Comparison of ENCODE assay signal across 25 cellular contexts in genomic region chr2:47295981-47296350, GRCh38.
DNase-seq lines count a peak whose midpoint lies in the region; ATAC-seq and TF ChIP-seq lines count a peak whose summit lies in the region.
"Had no signal": no experiment of that assay in that cellular context is flagged by ENCODE, and none has a peak within 500 bp of the region (broad histone marks: within the 10 kb centered on the region; RNA-seq: fewer than 3 reads in every experiment).

No MANE protein-coding gene starts in this region.

- no peaks in the 10 kb centered on the region for H3K36me3 ChIP-seq in MM.1S (replicated peaks; ENCODE audit: insufficient read depth, low read length)
- H3K36me3 ChIP-seq in neuronal stem cell (replicated peaks in 1 of 2; ENCODE audit: control insufficient read depth in 2 of 2, insufficient read depth in 2 of 2, low read length in 2 of 2), result no peaks in the 10 kb centered on the region
- H3K36me3 ChIP-seq in tibial nerve, result no peaks in the 10 kb centered on the region
- H3K36me3 ChIP-seq: ascending aorta, heart right ventricle had no signal

- no peak overlapping the region for H3K14ac ChIP-seq in neuronal stem cell (ENCODE audit: low read length)

- TF ChIP-seq CTCF in MM.1S (IDR thresholded peaks at IDR 0.05; ENCODE audit: low read length) (no peak), dorsolateral prefrontal cortex (IDR thresholded peaks at IDR 0.05 in 54 of 56, conservative IDR thresholded peaks at IDR 0.05 in 2 of 56; ENCODE audit: low read depth in 1 of 56, partially characterized antibody in 56 of 56) (no peak), tibial nerve (IDR thresholded peaks at IDR 0.05) (no peak)

- H2BK5ac ChIP-seq in neuronal stem cell (ENCODE audit: low read length), result no peak overlapping the region

- H3K36me3 Mint-ChIP-seq in effector memory CD8-positive, alpha-beta T cell (ENCODE audit: insufficient read depth), result peaks cover 2% of the 10 kb centered on the region
- no peaks in the 10 kb centered on the region for H3K36me3 Mint-ChIP-seq in activated naive CD4-positive, alpha-beta T cell treated with anti-CD3 and anti-CD28 coated beads, Interleukin-2, amount 50 U/mL, for 72 hours
- H3K36me3 Mint-ChIP-seq: activated naive CD8-positive, alpha-beta T cell treated with anti-CD3 and anti-CD28 coated beads for 36 hours had no signal

- no peak overlapping the region for H2BK12ac ChIP-seq in neuronal stem cell (ENCODE audit: low read length)

- no peaks in the 10 kb centered on the region for H3K9me3 Mint-ChIP-seq in effector memory CD8-positive, alpha-beta T cell
- H3K9me3 Mint-ChIP-seq in activated naive CD4-positive, alpha-beta T cell treated with anti-CD3 and anti-CD28 coated beads, Interleukin-2, amount 50 U/mL, for 72 hours, result no peaks in the 10 kb centered on the region
- H3K9me3 Mint-ChIP-seq: activated naive CD8-positive, alpha-beta T cell treated with anti-CD3 and anti-CD28 coated beads for 36 hours; stimulated activated naive CD8-positive, alpha-beta T cell treated with anti-CD3 and anti-CD28 coated beads, Interleukin-15, amount 100 ng/mL, for 72 hours had no signal

- no peaks in the 10 kb centered on the region for H3K79me2 ChIP-seq in MM.1S (ENCODE audit: low read length)

- DNase-seq in MM.1S (no peak), dorsolateral prefrontal cortex (no peak), neuronal stem cell (ENCODE audit: low spot score) (no peak), tibial nerve (ENCODE audit: low spot score in 2 of 2) (no peak)
- DNase-seq in effector memory CD8-positive, alpha-beta T cell, result no peak
- DNase-seq in activated naive CD4-positive, alpha-beta T cell treated with anti-CD3 and anti-CD28 coated beads, Interleukin-2, amount 50 U/mL, for 72 hours (ENCODE audit: low spot score in 2 of 2), result no peak
- DNase-seq: activated CD8-positive, alpha-beta T cell treated with anti-CD3 and anti-CD28 coated beads, Interleukin-2, amount 10 ng/mL, durations not matched to agents 7 days and 5 days; activated naive CD8-positive, alpha-beta T cell treated with anti-CD3 and anti-CD28 coated beads for 36 hours; activated T-cell treated with anti-CD3 and anti-CD28 coated beads for 4 hours; C1 segment of cervical spinal cord; Calu3; cerebellar nuclear complex; DMS79 treated with DMSO at 0.1 percent for 48 hours; GF-D8; heart right ventricle; left cardiac atrium; NCI-H1694 treated with DMSO at 0.1 percent for 48 hours; occipital lobe; stimulated activated naive CD8-positive, alpha-beta T cell treated with anti-CD3 and anti-CD28 coated beads, Interleukin-15, amount 100 ng/mL, for 72 hours; T-helper 17 cell; trophoblast cell had no signal

- H4K91ac ChIP-seq in neuronal stem cell (ENCODE audit: low read depth, low read length, poor library complexity), result no peak overlapping the region

- H3K4me1 ChIP-seq in MM.1S (ENCODE audit: low read length), result peaks cover 33% of the 10 kb centered on the region
- H3K4me1 ChIP-seq in neuronal stem cell (ENCODE audit: control insufficient read depth in 2 of 2, insufficient read depth in 1 of 2, low read depth in 1 of 2, low read length in 2 of 2), result peaks cover 13 to 38% of the 10 kb centered on the region in 2 donors
- H3K4me1 ChIP-seq in tibial nerve, result peaks cover 0 to 15% (median under 1%) of the 10 kb centered on the region in 4 donors
- H3K4me1 ChIP-seq: ascending aorta had no signal

- no peak overlapping the region for H3K4me3 Mint-ChIP-seq in effector memory CD8-positive, alpha-beta T cell
- H3K4me3 Mint-ChIP-seq: activated CD8-positive, alpha-beta T cell treated with anti-CD3 and anti-CD28 coated beads, Interleukin-2, amount 10 ng/mL, durations not matched to agents 7 days and 5 days; activated naive CD8-positive, alpha-beta T cell treated with anti-CD3 and anti-CD28 coated beads for 36 hours; stimulated activated naive CD8-positive, alpha-beta T cell treated with anti-CD3 and anti-CD28 coated beads, Interleukin-15, amount 100 ng/mL, for 72 hours; T-helper 17 cell had no signal

- H4K20me1 ChIP-seq in MM.1S (ENCODE audit: insufficient read depth, low read length), result no peaks in the 10 kb centered on the region

- TF ChIP-seq POLR2A in tibial nerve (IDR thresholded peaks at IDR 0.05), result no peak

- H3K27ac ChIP-seq in MM.1S (ENCODE audit: low read length) (peak overlapping the region; percentile 36; the same call in 1 of the 2 replicates), dorsolateral prefrontal cortex (peak overlapping the region in 37 of 59 donors; percentile 2 to 80 (median 48)), neuronal stem cell (replicated peaks; ENCODE audit: low read length) (peak overlapping the region; percentile 12), tibial nerve (peak overlapping the region in 3 of 4 donors; percentile 23 to 67 (median 44))
- H3K27ac ChIP-seq: ascending aorta, epithelial cell of prostate, RWPE1 had no signal

- H4K8ac ChIP-seq in neuronal stem cell (ENCODE audit: low read depth, low read length), result no peak overlapping the region

- H3K27ac Mint-ChIP-seq in effector memory CD8-positive, alpha-beta T cell, result no peak overlapping the region
- peak overlapping the region in 1 of 2 donors; percentile 24 for H3K27ac Mint-ChIP-seq in activated naive CD4-positive, alpha-beta T cell treated with anti-CD3 and anti-CD28 coated beads, Interleukin-2, amount 50 U/mL, for 72 hours
- H3K27ac Mint-ChIP-seq: activated CD8-positive, alpha-beta T cell treated with anti-CD3 and anti-CD28 coated beads, Interleukin-2, amount 10 ng/mL, durations not matched to agents 7 days and 5 days; activated naive CD8-positive, alpha-beta T cell treated with anti-CD3 and anti-CD28 coated beads for 36 hours; stimulated activated naive CD8-positive, alpha-beta T cell treated with anti-CD3 and anti-CD28 coated beads, Interleukin-15, amount 100 ng/mL, for 72 hours; T-helper 17 cell had no signal

- no peak overlapping the region for H2BK120ac ChIP-seq in neuronal stem cell (ENCODE audit: low read depth, low read length)

- no peak for ATAC-seq in effector memory CD8-positive, alpha-beta T cell (replicated peaks)
- no peak for ATAC-seq in GM18511 (IDR thresholded peaks at IDR 0.05; ENCODE audit: unreplicated experiment)
- no peak for ATAC-seq in activated naive CD4-positive, alpha-beta T cell treated with anti-CD3 and anti-CD28 coated beads, Interleukin-2, amount 50 U/mL, for 72 hours
- ATAC-seq: activated CD8-positive, alpha-beta T cell treated with anti-CD3 and anti-CD28 coated beads, Interleukin-2, amount 10 ng/mL, durations not matched to agents 7 days and 5 days; left cardiac atrium; stimulated activated naive CD8-positive, alpha-beta T cell treated with anti-CD3 and anti-CD28 coated beads, Interleukin-15, amount 100 ng/mL, for 72 hours; T-helper 17 cell had no signal

- H3K9me2 ChIP-seq in MM.1S (replicated peaks; ENCODE audit: insufficient read depth, low read length), result no peaks in the 10 kb centered on the region

- H3K9ac ChIP-seq in MM.1S (ENCODE audit: low read length) (no peak overlapping the region; the same call in 1 of the 2 replicates), neuronal stem cell (ENCODE audit: low read depth, low read length, poor library complexity) (no peak overlapping the region)

- H3K27me3 ChIP-seq in MM.1S (replicated peaks; ENCODE audit: insufficient read depth, low read length), result no peaks in the 10 kb centered on the region
- H3K27me3 ChIP-seq in dorsolateral prefrontal cortex, result no peaks in the 10 kb centered on the region
- no peaks in the 10 kb centered on the region for H3K27me3 ChIP-seq in neuronal stem cell (ENCODE audit: control insufficient read depth in 3 of 3, insufficient read depth in 3 of 3, low read depth in 1 of 3, low read length in 3 of 3)
- no peaks in the 10 kb centered on the region for H3K27me3 ChIP-seq in tibial nerve
- H3K27me3 ChIP-seq: ascending aorta, heart right ventricle had no signal

- peaks cover 15% of the 10 kb centered on the region for H3F3A ChIP-seq in MM.1S (ENCODE audit: insufficient read depth, low read length)

- H3K79me1 ChIP-seq in neuronal stem cell (ENCODE audit: low read depth, low read length), result no peaks in the 10 kb centered on the region

- H3K4me3 ChIP-seq in MM.1S (ENCODE audit: low read length), result no peak overlapping the region
- H3K4me3 ChIP-seq in dorsolateral prefrontal cortex, result no peak overlapping the region
- H3K4me3 ChIP-seq in neuronal stem cell (ENCODE audit: low read length in 2 of 2), result no peak overlapping the region
- no peak overlapping the region for H3K4me3 ChIP-seq in tibial nerve
- H3K4me3 ChIP-seq: ascending aorta, heart right ventricle had no signal

- TF ChIP-seq EP300 in tibial nerve (IDR thresholded peaks at IDR 0.05), result no peak

- H3K18ac ChIP-seq in neuronal stem cell (ENCODE audit: low read length), result no peak overlapping the region

- H2AFZ ChIP-seq in MM.1S (ENCODE audit: low read length), result peak overlapping the region; percentile 3; the same call in 1 of the 2 replicates
- peak overlapping the region; percentile 60 for H2AFZ ChIP-seq in neuronal stem cell (ENCODE audit: low read length)

- H3K27me3 Mint-ChIP-seq in effector memory CD8-positive, alpha-beta T cell, result peaks cover 9 to 12% of the 10 kb centered on the region in 2 donors
- H3K27me3 Mint-ChIP-seq: activated naive CD8-positive, alpha-beta T cell treated with anti-CD3 and anti-CD28 coated beads for 36 hours; stimulated activated naive CD8-positive, alpha-beta T cell treated with anti-CD3 and anti-CD28 coated beads, Interleukin-15, amount 100 ng/mL, for 72 hours had no signal

- no CpG with 5 or more reads among the region's 2 CpGs for WGBS in neuronal stem cell (ENCODE audit: extremely low coverage in 2 of 2, insufficient read length in 2 of 2, insufficient replicate concordance in 1 of 2), 2 donors
- WGBS in tibial nerve, 2 donors, result 67 to 70% methylated on average over 2 of the region's 2 CpGs

- H3K4me2 ChIP-seq in MM.1S (ENCODE audit: low read depth, low read length) (no peak overlapping the region), neuronal stem cell (ENCODE audit: insufficient read depth, low read length, poor library complexity, severe bottlenecking) (no peak overlapping the region)

- peaks cover 6 to 7% of the 10 kb centered on the region in 2 donors for H3K4me1 Mint-ChIP-seq in effector memory CD8-positive, alpha-beta T cell (ENCODE audit: low read depth in 2 of 2)

- H3K9me3 ChIP-seq in MM.1S (replicated peaks; ENCODE audit: insufficient read depth, low read length), result no peaks in the 10 kb centered on the region
- H3K9me3 ChIP-seq in neuronal stem cell (replicated peaks in 1 of 2; ENCODE audit: control insufficient read depth in 2 of 2, insufficient read depth in 1 of 2, low read depth in 1 of 2, low read length in 2 of 2), result no peaks in the 10 kb centered on the region
- no peaks in the 10 kb centered on the region for H3K9me3 ChIP-seq in tibial nerve
- H3K9me3 ChIP-seq: ascending aorta, heart right ventricle had no signal

- no peak overlapping the region for H2AK5ac ChIP-seq in neuronal stem cell (ENCODE audit: low read depth, low read length)

- intact Hi-C loops in dorsolateral prefrontal cortex (cut with DNase I), result no loop called here

- H2BK15ac ChIP-seq in neuronal stem cell (ENCODE audit: low read length), result peak overlapping the region; percentile 37

- no peak overlapping the region for H3K23ac ChIP-seq in neuronal stem cell (ENCODE audit: low read depth, low read length, poor library complexity)

- no peak overlapping the region for H3K4ac ChIP-seq in neuronal stem cell (ENCODE audit: low read length)
